1 cellular context compared by ENCODE assay signal in the genomic region with DNA sequence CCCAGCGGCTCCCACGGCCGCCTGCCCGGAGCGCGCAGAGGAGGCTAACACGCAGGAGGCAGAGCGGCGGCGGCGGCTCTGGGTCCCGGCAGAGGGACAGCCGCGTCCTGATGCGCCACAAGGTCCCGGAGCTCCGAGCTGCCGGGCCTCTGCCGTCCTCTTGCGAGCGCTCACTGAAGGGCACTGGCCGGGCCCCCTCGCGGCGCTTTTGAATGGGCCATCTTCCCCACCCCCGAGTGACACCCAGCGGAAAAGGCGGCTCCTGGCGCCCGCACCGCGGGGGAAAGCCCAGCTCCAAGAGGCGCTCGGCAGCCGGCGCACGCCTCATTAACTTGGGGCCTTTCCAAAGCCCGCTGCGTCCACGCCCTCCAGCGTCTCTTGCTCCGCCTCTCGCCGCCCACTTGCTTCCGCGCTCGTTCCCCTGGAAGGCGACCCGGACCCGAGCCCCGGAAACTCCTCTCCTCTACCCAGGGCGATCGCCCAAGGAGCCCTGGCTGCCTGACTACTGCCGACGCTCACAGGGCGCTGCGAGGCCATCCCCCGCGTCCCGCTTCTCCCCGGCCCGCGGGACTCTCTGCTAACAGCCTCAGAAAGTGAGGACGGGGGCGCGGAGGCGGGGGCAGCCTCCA.
TF ChIP-seq lines count a peak whose summit lies in the region.

PHLDA1 (minus strand) TSS at position 363 of the 629 bp plus-strand sequence.

TF ChIP-seq in WTC11, 78 proteins besides CTCF, POLR2A, EP300 and RAD21 (continued from another document and continues in another):
- TF ChIP-seq NR2C2 (CRISPR knock-in tag; IDR thresholded peaks at IDR 0.05): no peak
- TF ChIP-seq ETV6 (CRISPR knock-in tag; IDR thresholded peaks at IDR 0.05): peak; percentile 16; the same call in 1 of the 2 replicates
- TF ChIP-seq GRHL2 (CRISPR knock-in tag; IDR thresholded peaks at IDR 0.05; ENCODE audit: insufficient replicate concordance, severe bottlenecking): no peak
- TF ChIP-seq ATF1 (CRISPR knock-in tag; IDR thresholded peaks at IDR 0.05): no peak
- TF ChIP-seq, protein P1, sequence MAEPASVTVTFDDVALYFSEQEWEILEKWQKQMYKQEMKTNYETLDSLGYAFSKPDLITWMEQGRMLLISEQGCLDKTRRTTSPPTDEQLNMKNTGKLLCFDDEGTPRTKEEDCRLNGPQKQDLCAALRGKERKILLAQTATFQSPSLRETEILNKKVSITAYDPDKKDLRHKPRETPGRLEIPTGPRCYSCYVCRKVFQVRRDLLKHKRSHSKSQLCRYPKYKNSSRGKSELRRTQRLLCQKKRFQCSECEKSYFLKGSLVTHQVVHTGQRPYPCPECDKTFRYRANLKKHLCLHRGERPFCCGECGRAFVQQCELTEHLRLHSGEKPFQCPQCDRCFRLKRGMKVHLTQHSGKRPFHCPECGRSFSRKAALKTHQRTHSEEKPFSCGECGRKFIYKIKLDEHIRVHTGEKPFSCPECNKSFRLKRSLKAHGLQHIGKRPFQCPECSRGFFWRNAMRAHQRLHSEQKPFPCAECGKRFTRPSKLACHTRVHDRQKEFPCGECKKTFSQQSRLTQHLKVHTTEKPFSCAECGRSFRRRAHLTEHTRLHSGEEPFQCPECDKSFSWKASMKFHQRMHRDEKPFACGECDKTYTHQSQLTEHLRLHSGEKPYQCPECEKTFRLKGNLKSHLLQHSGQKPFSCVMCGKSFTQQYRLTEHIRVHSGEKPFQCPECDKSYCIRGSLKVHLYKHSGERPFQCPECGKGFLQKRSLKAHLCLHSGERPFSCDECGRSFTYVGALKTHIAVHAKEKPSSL (CRISPR knock-in tag; conservative IDR thresholded peaks at IDR 0.05): no peak
- no peak for TF ChIP-seq RELA (CRISPR knock-in tag; IDR thresholded peaks at IDR 0.05; ENCODE audit: borderline replicate concordance)
- TF ChIP-seq ELF4 (CRISPR knock-in tag; IDR thresholded peaks at IDR 0.05; ENCODE audit: low read depth): no peak
- no peak for TF ChIP-seq TEAD4 (CRISPR knock-in tag; IDR thresholded peaks at IDR 0.05)
- TF ChIP-seq, protein P2, sequence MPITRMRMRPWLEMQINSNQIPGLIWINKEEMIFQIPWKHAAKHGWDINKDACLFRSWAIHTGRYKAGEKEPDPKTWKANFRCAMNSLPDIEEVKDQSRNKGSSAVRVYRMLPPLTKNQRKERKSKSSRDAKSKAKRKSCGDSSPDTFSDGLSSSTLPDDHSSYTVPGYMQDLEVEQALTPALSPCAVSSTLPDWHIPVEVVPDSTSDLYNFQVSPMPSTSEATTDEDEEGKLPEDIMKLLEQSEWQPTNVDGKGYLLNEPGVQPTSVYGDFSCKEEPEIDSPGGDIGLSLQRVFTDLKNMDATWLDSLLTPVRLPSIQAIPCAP (CRISPR knock-in tag; IDR thresholded peaks at IDR 0.05): no peak
- no peak; the same call in none of the 2 replicates for TF ChIP-seq FOXK1 (CRISPR knock-in tag; IDR thresholded peaks at IDR 0.05)
- no peak for TF ChIP-seq ZNF396 (CRISPR knock-in tag; IDR thresholded peaks at IDR 0.05; ENCODE audit: borderline replicate concordance)
- TF ChIP-seq SP1 (CRISPR knock-in tag; conservative IDR thresholded peaks at IDR 0.05): peak; percentile 71
- TF ChIP-seq ZBTB43 (CRISPR knock-in tag; IDR thresholded peaks at IDR 0.05): 0 out of 2 replicates have a peak, but pooled peaks have one; percentile 1
- no peak for TF ChIP-seq ATF3 (CRISPR knock-in tag; conservative IDR thresholded peaks at IDR 0.05)
- no peak for TF ChIP-seq MLX (CRISPR knock-in tag; IDR thresholded peaks at IDR 0.05)
- no peak for TF ChIP-seq NFE2L1 (CRISPR knock-in tag; IDR thresholded peaks at IDR 0.05)
- no peak for TF ChIP-seq OVOL2 (CRISPR knock-in tag; IDR thresholded peaks at IDR 0.05; ENCODE audit: borderline replicate concordance)
- TF ChIP-seq ZNF423 (CRISPR knock-in tag; IDR thresholded peaks at IDR 0.05): peak; percentile 92
- no peak for TF ChIP-seq ZNF232 (CRISPR knock-in tag; IDR thresholded peaks at IDR 0.05)
- no peak for TF ChIP-seq NR3C1 (CRISPR knock-in tag; conservative IDR thresholded peaks at IDR 0.05; ENCODE audit: low read depth)
- no peak for TF ChIP-seq FOXJ3 (CRISPR knock-in tag; IDR thresholded peaks at IDR 0.05; ENCODE audit: borderline replicate concordance)
- TF ChIP-seq ERG (CRISPR knock-in tag; IDR thresholded peaks at IDR 0.05): no peak
- TF ChIP-seq ZNF138 (CRISPR knock-in tag; conservative IDR thresholded peaks at IDR 0.05): 0 out of 2 replicates have a peak, but pooled peaks have one; percentile 47
- no peak for TF ChIP-seq ZNF416 (CRISPR knock-in tag; IDR thresholded peaks at IDR 0.05)
- TF ChIP-seq, protein P3, sequence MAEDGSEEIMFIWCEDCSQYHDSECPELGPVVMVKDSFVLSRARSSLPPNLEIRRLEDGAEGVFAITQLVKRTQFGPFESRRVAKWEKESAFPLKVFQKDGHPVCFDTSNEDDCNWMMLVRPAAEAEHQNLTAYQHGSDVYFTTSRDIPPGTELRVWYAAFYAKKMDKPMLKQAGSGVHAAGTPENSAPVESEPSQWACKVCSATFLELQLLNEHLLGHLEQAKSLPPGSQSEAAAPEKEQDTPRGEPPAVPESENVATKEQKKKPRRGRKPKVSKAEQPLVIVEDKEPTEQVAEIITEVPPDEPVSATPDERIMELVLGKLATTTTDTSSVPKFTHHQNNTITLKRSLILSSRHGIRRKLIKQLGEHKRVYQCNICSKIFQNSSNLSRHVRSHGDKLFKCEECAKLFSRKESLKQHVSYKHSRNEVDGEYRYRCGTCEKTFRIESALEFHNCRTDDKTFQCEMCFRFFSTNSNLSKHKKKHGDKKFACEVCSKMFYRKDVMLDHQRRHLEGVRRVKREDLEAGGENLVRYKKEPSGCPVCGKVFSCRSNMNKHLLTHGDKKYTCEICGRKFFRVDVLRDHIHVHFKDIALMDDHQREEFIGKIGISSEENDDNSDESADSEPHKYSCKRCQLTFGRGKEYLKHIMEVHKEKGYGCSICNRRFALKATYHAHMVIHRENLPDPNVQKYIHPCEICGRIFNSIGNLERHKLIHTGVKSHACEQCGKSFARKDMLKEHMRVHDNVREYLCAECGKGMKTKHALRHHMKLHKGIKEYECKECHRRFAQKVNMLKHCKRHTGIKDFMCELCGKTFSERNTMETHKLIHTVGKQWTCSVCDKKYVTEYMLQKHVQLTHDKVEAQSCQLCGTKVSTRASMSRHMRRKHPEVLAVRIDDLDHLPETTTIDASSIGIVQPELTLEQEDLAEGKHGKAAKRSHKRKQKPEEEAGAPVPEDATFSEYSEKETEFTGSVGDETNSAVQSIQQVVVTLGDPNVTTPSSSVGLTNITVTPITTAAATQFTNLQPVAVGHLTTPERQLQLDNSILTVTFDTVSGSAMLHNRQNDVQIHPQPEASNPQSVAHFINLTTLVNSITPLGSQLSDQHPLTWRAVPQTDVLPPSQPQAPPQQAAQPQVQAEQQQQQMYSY (CRISPR knock-in tag; IDR thresholded peaks at IDR 0.05): no peak
- TF ChIP-seq NFATC4 (CRISPR knock-in tag; IDR thresholded peaks at IDR 0.05): no peak
- TF ChIP-seq, protein P4, sequence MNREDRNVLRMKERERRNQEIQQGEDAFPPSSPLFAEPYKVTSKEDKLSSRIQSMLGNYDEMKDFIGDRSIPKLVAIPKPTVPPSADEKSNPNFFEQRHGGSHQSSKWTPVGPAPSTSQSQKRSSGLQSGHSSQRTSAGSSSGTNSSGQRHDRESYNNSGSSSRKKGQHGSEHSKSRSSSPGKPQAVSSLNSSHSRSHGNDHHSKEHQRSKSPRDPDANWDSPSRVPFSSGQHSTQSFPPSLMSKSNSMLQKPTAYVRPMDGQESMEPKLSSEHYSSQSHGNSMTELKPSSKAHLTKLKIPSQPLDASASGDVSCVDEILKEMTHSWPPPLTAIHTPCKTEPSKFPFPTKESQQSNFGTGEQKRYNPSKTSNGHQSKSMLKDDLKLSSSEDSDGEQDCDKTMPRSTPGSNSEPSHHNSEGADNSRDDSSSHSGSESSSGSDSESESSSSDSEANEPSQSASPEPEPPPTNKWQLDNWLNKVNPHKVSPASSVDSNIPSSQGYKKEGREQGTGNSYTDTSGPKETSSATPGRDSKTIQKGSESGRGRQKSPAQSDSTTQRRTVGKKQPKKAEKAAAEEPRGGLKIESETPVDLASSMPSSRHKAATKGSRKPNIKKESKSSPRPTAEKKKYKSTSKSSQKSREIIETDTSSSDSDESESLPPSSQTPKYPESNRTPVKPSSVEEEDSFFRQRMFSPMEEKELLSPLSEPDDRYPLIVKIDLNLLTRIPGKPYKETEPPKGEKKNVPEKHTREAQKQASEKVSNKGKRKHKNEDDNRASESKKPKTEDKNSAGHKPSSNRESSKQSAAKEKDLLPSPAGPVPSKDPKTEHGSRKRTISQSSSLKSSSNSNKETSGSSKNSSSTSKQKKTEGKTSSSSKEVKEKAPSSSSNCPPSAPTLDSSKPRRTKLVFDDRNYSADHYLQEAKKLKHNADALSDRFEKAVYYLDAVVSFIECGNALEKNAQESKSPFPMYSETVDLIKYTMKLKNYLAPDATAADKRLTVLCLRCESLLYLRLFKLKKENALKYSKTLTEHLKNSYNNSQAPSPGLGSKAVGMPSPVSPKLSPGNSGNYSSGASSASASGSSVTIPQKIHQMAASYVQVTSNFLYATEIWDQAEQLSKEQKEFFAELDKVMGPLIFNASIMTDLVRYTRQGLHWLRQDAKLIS (CRISPR knock-in tag; IDR thresholded peaks at IDR 0.05; ENCODE audit: borderline replicate concordance): peak; percentile 52; the same call in 1 of the 2 replicates
- TF ChIP-seq MXD4 (CRISPR knock-in tag; IDR thresholded peaks at IDR 0.05; ENCODE audit: borderline replicate concordance): no peak
- no peak for TF ChIP-seq CREM (CRISPR knock-in tag; IDR thresholded peaks at IDR 0.05)
- peak; percentile 45; the same call in 1 of the 2 replicates for TF ChIP-seq GABPB1 (CRISPR knock-in tag; IDR thresholded peaks at IDR 0.05)
- TF ChIP-seq EMX1 (CRISPR knock-in tag; IDR thresholded peaks at IDR 0.05): no peak
- no peak for TF ChIP-seq KAT7 (CRISPR knock-in tag; IDR thresholded peaks at IDR 0.05; ENCODE audit: borderline replicate concordance)
- no peak for TF ChIP-seq PRRX2 (CRISPR knock-in tag; IDR thresholded peaks at IDR 0.05)
- no peak for TF ChIP-seq TCF7 (CRISPR knock-in tag; IDR thresholded peaks at IDR 0.05; ENCODE audit: low read depth)
- TF ChIP-seq, protein P5, sequence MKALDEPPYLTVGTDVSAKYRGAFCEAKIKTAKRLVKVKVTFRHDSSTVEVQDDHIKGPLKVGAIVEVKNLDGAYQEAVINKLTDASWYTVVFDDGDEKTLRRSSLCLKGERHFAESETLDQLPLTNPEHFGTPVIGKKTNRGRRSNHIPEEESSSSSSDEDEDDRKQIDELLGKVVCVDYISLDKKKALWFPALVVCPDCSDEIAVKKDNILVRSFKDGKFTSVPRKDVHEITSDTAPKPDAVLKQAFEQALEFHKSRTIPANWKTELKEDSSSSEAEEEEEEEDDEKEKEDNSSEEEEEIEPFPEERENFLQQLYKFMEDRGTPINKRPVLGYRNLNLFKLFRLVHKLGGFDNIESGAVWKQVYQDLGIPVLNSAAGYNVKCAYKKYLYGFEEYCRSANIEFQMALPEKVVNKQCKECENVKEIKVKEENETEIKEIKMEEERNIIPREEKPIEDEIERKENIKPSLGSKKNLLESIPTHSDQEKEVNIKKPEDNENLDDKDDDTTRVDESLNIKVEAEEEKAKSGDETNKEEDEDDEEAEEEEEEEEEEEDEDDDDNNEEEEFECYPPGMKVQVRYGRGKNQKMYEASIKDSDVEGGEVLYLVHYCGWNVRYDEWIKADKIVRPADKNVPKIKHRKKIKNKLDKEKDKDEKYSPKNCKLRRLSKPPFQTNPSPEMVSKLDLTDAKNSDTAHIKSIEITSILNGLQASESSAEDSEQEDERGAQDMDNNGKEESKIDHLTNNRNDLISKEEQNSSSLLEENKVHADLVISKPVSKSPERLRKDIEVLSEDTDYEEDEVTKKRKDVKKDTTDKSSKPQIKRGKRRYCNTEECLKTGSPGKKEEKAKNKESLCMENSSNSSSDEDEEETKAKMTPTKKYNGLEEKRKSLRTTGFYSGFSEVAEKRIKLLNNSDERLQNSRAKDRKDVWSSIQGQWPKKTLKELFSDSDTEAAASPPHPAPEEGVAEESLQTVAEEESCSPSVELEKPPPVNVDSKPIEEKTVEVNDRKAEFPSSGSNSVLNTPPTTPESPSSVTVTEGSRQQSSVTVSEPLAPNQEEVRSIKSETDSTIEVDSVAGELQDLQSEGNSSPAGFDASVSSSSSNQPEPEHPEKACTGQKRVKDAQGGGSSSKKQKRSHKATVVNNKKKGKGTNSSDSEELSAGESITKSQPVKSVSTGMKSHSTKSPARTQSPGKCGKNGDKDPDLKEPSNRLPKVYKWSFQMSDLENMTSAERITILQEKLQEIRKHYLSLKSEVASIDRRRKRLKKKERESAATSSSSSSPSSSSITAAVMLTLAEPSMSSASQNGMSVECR (CRISPR knock-in tag; IDR thresholded peaks at IDR 0.05; ENCODE audit: borderline replicate concordance): no peak
- no peak for TF ChIP-seq NFYB (CRISPR knock-in tag; conservative IDR thresholded peaks at IDR 0.05; ENCODE audit: low read depth)
- TF ChIP-seq CBFB (CRISPR knock-in tag; IDR thresholded peaks at IDR 0.05; ENCODE audit: low read depth): 0 out of 2 replicates have a peak, but pooled peaks have one; percentile 8
- TF ChIP-seq SMAD3 (CRISPR knock-in tag; IDR thresholded peaks at IDR 0.05; ENCODE audit: borderline replicate concordance): no peak
